8 cellular contexts compared by ENCODE assay signal in the genomic region with DNA sequence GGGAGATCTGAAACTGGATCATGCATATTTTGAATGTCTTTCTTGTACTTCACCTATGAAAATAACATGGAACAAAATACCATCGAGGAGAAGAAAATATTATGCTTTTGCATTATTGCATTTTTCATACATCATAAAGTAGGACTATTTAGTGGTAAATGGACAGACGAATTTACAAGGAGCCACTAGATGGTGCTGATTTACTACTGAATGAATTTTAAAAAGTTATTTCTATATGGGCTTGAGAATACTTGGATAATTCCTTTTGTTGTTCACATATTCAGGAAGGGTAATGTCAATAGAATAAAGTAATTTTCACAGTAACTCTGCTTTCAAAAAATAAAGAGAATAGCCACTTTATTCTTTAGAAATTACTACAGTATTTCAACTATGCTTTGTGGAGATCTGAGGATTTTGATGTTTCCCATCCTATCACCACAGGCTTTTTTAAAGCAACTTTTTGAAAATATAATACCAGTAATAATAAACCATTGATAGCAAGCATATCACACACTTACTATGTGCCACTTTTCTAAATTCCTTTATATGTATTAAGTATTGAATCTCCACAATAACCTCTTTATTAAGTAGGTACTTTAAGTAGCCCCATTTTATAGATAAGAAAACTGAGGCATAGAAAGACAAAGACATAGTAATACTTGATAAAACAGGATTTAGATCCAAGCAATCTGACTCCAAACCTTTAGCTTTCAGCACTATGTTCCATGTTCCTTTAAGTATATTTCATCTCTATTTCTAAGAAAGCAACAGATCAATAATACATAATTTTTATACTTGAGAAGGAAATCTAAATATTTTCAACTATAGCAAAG. TPM values are rescaled to one million over a fixed set of nuclear protein-coding genes. Genes with fewer than 3 reads are reported as not detected.
DNase-seq lines count a peak whose midpoint lies in the region; ATAC-seq, FAIRE-seq and TF ChIP-seq lines count a peak whose summit lies in the region.

No MANE protein-coding gene starts in this region.

- no TSS peak for BruUV-seq in A673 (replicated peaks; lab: Mats Ljungman, UMichigan)

- POLR2A ChIA-PET in A673 (lab: Charles Lee; ENCODE audit: low non-redundant PET) = no interaction called here

- intact Hi-C loops in A673 (cut with micrococcal nuclease; ENCODE audit: unreplicated experiment) = loop anchor here (2.0 to 10.0 kb wide), 3 partner anchors 412 to 1444 kb away; partner anchors contain the start of gene PLXDC2

- H3K4me3 ChIP-seq in A673 (ENCODE audit: low read depth, low read length, poor library complexity, severe bottlenecking) (no peak overlapping the region), fibroblast of lung (replicated peaks in 1 of 4; ENCODE audit: control extremely low read depth in 1 of 4, insufficient read depth in 1 of 4, low read depth in 3 of 4, low read length in 4 of 4) (no peak overlapping the region)

- H3K9me3 ChIP-seq in A673 (ENCODE audit: low read depth, low read length, poor library complexity, severe bottlenecking) (no peaks in the 10 kb centered on the region), fibroblast of lung (ENCODE audit: control insufficient read depth, insufficient read depth, low read depth, low read length) (no peaks in the 10 kb centered on the region)

- peak; percentile 62 for DNase-seq in A673 (ENCODE audit: low spot score)
- DNase-seq in GM19239 (ENCODE audit: insufficient read length, low spot score) = no peak
- DNase-seq in NOMO-1 treated with DMSO at 0.1 percent for 48 hours (lab: John Stamatoyannopoulos, UW; ENCODE audit: unreplicated experiment) = peak; percentile 32
- DNase-seq in fibroblast of lung (ENCODE audit: low read depth in 2 of 2) = peak; percentile 33 to 76
- DNase-seq in stromal cell of bone marrow (ENCODE audit: low read depth) = peak; percentile 12
- DNase-seq in activated naive CD4-positive, alpha-beta T cell treated with Interleukin-2 at 50 U/mL for 16 hours = no peak

- H2AFZ ChIP-seq in fibroblast of lung (ENCODE audit: low read length) = no peak overlapping the region

- no peak overlapping the region for H3K4me2 ChIP-seq in fibroblast of lung (ENCODE audit: extremely low read depth, insufficient read depth, low read length)

- no peak for ATAC-seq in HG03439 (IDR thresholded peaks at IDR 0.05; ENCODE audit: unreplicated experiment)
- no peak for ATAC-seq in GM18861 (IDR thresholded peaks at IDR 0.05; ENCODE audit: unreplicated experiment)

- H3K27ac ChIP-seq in A673 (ENCODE audit: low read depth, low read length, poor library complexity, severe bottlenecking) = no peak overlapping the region
- H3K27ac ChIP-seq in fibroblast of lung (ENCODE audit: insufficient read depth, low read length) = no peak overlapping the region

- H3K4me1 ChIP-seq in A673 (ENCODE audit: insufficient read depth, low read length, poor library complexity, severe bottlenecking) (peaks cover 9% of the 10 kb centered on the region), fibroblast of lung (ENCODE audit: control insufficient read depth, extremely low read depth, insufficient read depth, low read length) (no peaks in the 10 kb centered on the region)

- H3K27me3 ChIP-seq in A673 (replicated peaks; ENCODE audit: insufficient read depth, low read depth, low read length, poor library complexity) (no peaks in the 10 kb centered on the region), fibroblast of lung (ENCODE audit: control insufficient read depth, insufficient read depth, low read length) (no peaks in the 10 kb centered on the region)

- H3K79me2 ChIP-seq in fibroblast of lung (ENCODE audit: control insufficient read depth, insufficient read depth, low read length) = no peaks in the 10 kb centered on the region

- H3K9ac ChIP-seq in fibroblast of lung (ENCODE audit: insufficient read depth, low read length) = no peak overlapping the region

- no peaks in the 10 kb centered on the region for H4K20me1 ChIP-seq in fibroblast of lung (ENCODE audit: control insufficient read depth, extremely low read depth, insufficient read depth, low read length)

- FAIRE-seq in GM19239 (lab: Jason Lieb, UNC) = peak; percentile 67

- CTCF ChIA-PET in A673 (lab: Charles Lee) = no interaction called here

- peak; percentile 73 for TF ChIP-seq CTCF in A673 (conservative IDR thresholded peaks at IDR 0.05; ENCODE audit: low read depth, low read length)
- peak in 1 of 2 donors; percentile 47 for TF ChIP-seq CTCF in fibroblast of lung (conservative IDR thresholded peaks at IDR 0.05 in 1 of 2, IDR thresholded peaks at IDR 0.05 in 1 of 2; ENCODE audit: low read depth in 1 of 2, low read length in 2 of 2)

- H3K36me3 ChIP-seq in A673 (ENCODE audit: insufficient read depth, low read length, poor library complexity, severe bottlenecking) (no peaks in the 10 kb centered on the region), fibroblast of lung (ENCODE audit: control insufficient read depth, insufficient read depth, low read length) (no peaks in the 10 kb centered on the region)

RNA-seq across cellular contexts. Expression of gene NEBL, which starts 38.6 kb away (rescaled TPM):
- 7.5 and 11.5 TPM in 2 replicates for total RNA-seq in A673 (2021)
- 0.33 and 1.3 TPM in 2 replicates for total RNA-seq in fibroblast of lung
- polyA plus RNA-seq in fibroblast of lung = 0.11 and 0.20 TPM in 2 replicates
- polyA plus RNA-seq in fibroblast of lung (2012) = 0.06 TPM in 2 replicates
- polyA minus RNA-seq in fibroblast of lung (ENCODE audit: low replicate concordance) = 1.4 TPM in 1 of 2 replicates, not detected in the other

Comparison
In these comparisons a context has a peak if more than half of its experiments do, and no peak if none do; other contexts are left out.
1. DNase-seq: peak in A673 (single experiment), NOMO-1 treated with DMSO at 0.1 percent for 48 hours (single experiment), fibroblast of lung (2 of 2) and stromal cell of bone marrow (single experiment); none in GM19239 (single experiment) and activated naive CD4-positive, alpha-beta T cell treated with Interleukin-2 at 50 U/mL for 16 hours (single experiment).